ENCODE assay signal across 8 cellular contexts in the genomic region with DNA sequence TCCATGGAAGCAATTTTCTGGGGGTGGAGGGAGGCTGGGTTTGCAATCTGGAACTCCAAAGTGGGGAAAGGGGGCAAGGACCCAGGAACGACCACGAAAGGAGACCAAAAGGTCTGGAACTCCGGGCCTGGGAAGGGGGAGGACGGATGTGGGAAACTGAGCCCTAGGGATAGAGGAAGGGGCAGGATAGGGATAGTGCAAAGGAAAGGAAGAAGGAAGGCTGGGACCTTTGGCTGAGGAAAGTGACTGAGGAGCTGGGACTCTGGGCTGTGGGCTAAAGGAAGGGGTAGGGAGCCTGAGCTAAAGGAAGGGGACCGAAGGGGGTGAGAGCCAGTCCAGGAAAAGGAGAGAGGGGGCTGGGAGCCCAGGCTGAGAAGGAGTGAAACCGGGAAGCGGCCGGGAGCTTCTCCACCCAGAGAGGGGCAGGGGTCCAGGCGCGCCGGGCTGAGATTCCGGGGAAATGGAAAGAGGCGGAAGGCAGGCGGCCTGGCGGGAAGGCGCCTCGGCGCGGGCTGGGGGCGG. TPM values are rescaled to one million over a fixed set of nuclear protein-coding genes. Genes with fewer than 3 reads are reported as not detected.
DNase-seq lines count a peak whose midpoint lies in the region; ATAC-seq and TF ChIP-seq lines count a peak whose summit lies in the region.

No MANE protein-coding gene starts in this region.

- DNase-seq in BJ (ENCODE audit: low read depth) (no peak), HT-29 (ENCODE audit: low spot score) (peak; percentile 11), cardiac fibroblast (ENCODE audit: low read depth in 2 of 2) (no peak), NCI-H446 (lab: John Stamatoyannopoulos, UW) (no peak), COLO668 (lab: John Stamatoyannopoulos, UW; ENCODE audit: unreplicated experiment) (no peak), HPDE6-E6E7 (ENCODE audit: extremely low spot score) (no peak)

- no peaks in the 10 kb centered on the region for H3K9me3 ChIP-seq in mucosa of rectum (ENCODE audit: control insufficient read depth in 2 of 2, low read length in 2 of 2)

- H3K9ac ChIP-seq in mucosa of rectum (ENCODE audit: low read depth in 1 of 2, low read length in 2 of 2): peak overlapping the region; percentile 89 to 94

- CTCF ChIA-PET in BJ (lab: Yijun Ruan, JAX): interaction anchor here (0.6 to 5.6 kb wide), 14 partner anchors 10 to 128 kb away, joined by 3 to 38 read pairs (median 4); no protein-coding TSS in a partner anchor

- no peaks in the 10 kb centered on the region for H3K27me3 ChIP-seq in BJ (ENCODE audit: control insufficient read depth, insufficient read depth, low read length)
- H3K27me3 ChIP-seq in mucosa of rectum (ENCODE audit: control insufficient read depth in 2 of 2, insufficient read depth in 2 of 2, low read length in 2 of 2): no peaks in the 10 kb centered on the region

- TF ChIP-seq CTCF in BJ (IDR thresholded peaks at IDR 0.05; ENCODE audit: insufficient read depth, low read depth, low read length) (no peak), cardiac fibroblast (IDR thresholded peaks at IDR 0.05; ENCODE audit: low read depth, low read length) (no peak)

- POLR2A ChIA-PET in BJ (lab: Charles Lee): interaction anchor here (0.5 to 1.4 kb wide), 4 partner anchors 9 to 1489 kb away, joined by 3 to 10 read pairs (median 6); a partner anchor contains a TSS

- H3K4me1 ChIP-seq in mucosa of rectum (ENCODE audit: control insufficient read depth in 2 of 2, insufficient read depth in 2 of 2, low read length in 2 of 2): peaks cover 36 to 37% of the 10 kb centered on the region in 2 donors

- H3K36me3 ChIP-seq in BJ (ENCODE audit: control insufficient read depth, insufficient read depth, low read length) (no peaks in the 10 kb centered on the region), mucosa of rectum (ENCODE audit: control insufficient read depth in 2 of 2, insufficient read depth in 2 of 2, low read length in 2 of 2) (peaks cover 0 to 8% of the 10 kb centered on the region in 2 donors)

- H3K27ac ChIP-seq in mucosa of rectum (ENCODE audit: low read depth in 2 of 2, low read length in 2 of 2): peak overlapping the region; percentile 82 to 86

- no peak for TF ChIP-seq POLR2A in GM18505 (IDR thresholded peaks at IDR 0.05; ENCODE audit: borderline replicate concordance, extremely low read depth, insufficient read depth, insufficient read length)

- ATAC-seq in GM18505 (IDR thresholded peaks at IDR 0.05; ENCODE audit: unreplicated experiment): no peak

- peak overlapping the region; percentile 66 for H3K4me3 ChIP-seq in BJ (ENCODE audit: low read depth, low read length)
- peak overlapping the region; percentile 64 to 70 for H3K4me3 ChIP-seq in cardiac fibroblast (replicated peaks in 1 of 2; ENCODE audit: low read depth in 2 of 2, low read length in 2 of 2)
- peak overlapping the region; percentile 76 to 77 for H3K4me3 ChIP-seq in mucosa of rectum (ENCODE audit: low read length in 2 of 2)

RNA-seq across cellular contexts. Expression of a gene that starts 0.4 kb away (rescaled TPM):
- 12.3 and 18.9 TPM in 2 replicates for polyA plus RNA-seq in BJ (2011; rRNA removed)
- polyA minus RNA-seq in BJ (2011; rRNA and poly(A)+ RNA removed): 13.4 and 21.6 TPM in 2 replicates
- 10.0 and 10.6 TPM in 2 replicates for total RNA-seq in HT-29 (2014; rRNA removed; shearing (Covaris generic))
